ENCODE assay signal across 8 cellular contexts in the genomic region with DNA sequence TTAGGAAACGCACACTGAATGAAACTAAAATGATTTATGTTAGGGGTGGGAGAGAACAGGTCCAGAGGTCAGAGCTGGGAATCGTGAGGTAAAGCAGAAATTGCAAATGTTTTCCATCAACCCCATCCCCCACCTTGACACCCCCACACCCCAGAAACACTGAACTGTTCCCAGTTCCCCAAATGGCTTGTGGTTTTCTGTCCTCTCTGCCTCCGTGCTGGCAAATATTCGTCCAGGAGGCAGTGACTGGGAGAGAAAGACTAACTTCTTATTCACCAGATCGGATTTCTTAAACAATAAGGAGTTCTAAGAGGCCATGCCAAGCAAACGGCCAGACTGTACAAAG. TPM values are rescaled to one million over a fixed set of nuclear protein-coding genes. Genes with fewer than 3 reads are reported as not detected.
A peak's percentile ranks its signal among the peaks of the same experiment; 100 is the strongest.
DNase-seq lines count a peak whose midpoint lies in the region; ATAC-seq and TF ChIP-seq lines count a peak whose summit lies in the region.

No MANE protein-coding gene starts in this region.

- TF ChIP-seq POLR2A in lower leg skin (IDR thresholded peaks at IDR 0.05) = no peak

- peaks cover 11% of the 10 kb centered on the region for H3K36me3 Mint-ChIP-seq in activated T-cell treated with anti-CD3 and anti-CD28 coated beads, Interleukin-2, amount 50 U/mL, for 4 hours (ENCODE audit: insufficient read depth)

- H3K27me3 Mint-ChIP-seq in activated T-cell treated with anti-CD3 and anti-CD28 coated beads, Interleukin-2, amount 50 U/mL, for 4 hours (ENCODE audit: low read depth) = no peaks in the 10 kb centered on the region

- H3K4me1 Mint-ChIP-seq in activated T-cell treated with anti-CD3 and anti-CD28 coated beads, Interleukin-2, amount 50 U/mL, for 4 hours (ENCODE audit: low read depth) = peaks cover 24% of the 10 kb centered on the region

- H3K4me3 ChIP-seq in astrocyte of the spinal cord (ENCODE audit: low read depth, low read length) (peak overlapping the region; percentile 65), lower leg skin (ENCODE audit: low read depth, poor library complexity, severe bottlenecking) (peak overlapping the region; percentile 66), tibial artery (peak overlapping the region; percentile 66 to 80)

- peaks cover 3% of the 10 kb centered on the region for H3K9me3 Mint-ChIP-seq in activated T-cell treated with anti-CD3 and anti-CD28 coated beads, Interleukin-2, amount 50 U/mL, for 4 hours

- ATAC-seq in activated T-cell treated with anti-CD3 and anti-CD28 coated beads, Interleukin-2, amount 50 U/mL, for 4 hours = no peak

- TF ChIP-seq CTCF in astrocyte of the spinal cord (IDR thresholded peaks at IDR 0.05; ENCODE audit: low read depth, low read length) = no peak
- TF ChIP-seq CTCF in lower leg skin (IDR thresholded peaks at IDR 0.05) = no peak
- TF ChIP-seq CTCF in tibial artery (IDR thresholded peaks at IDR 0.05) = no peak

- H3K4me1 ChIP-seq in tibial artery = peaks cover 0 to 56% (median 37%) of the 10 kb centered on the region in 4 donors

- DNase-seq in activated T-cell treated with anti-CD3 and anti-CD28 coated beads, Interleukin-2, amount 50 U/mL, for 4 hours = no peak
- no peak for DNase-seq in activated T-cell treated with anti-CD3 and anti-CD28 coated beads for 4 hours
- no peak for DNase-seq in astrocyte of the spinal cord (ENCODE audit: low read depth, low spot score)
- no peak for DNase-seq in lower leg skin (ENCODE audit: low spot score in 2 of 2)
- DNase-seq in tibial artery = no peak
- no peak for DNase-seq in amygdala (lab: John Stamatoyannopoulos, UW)
- no peak for DNase-seq in SIG-M5 treated with dmso at 0.1 percent for 504 hours (lab: John Stamatoyannopoulos, UW; ENCODE audit: unreplicated experiment)
- DNase-seq in ureter (ENCODE audit: low spot score) = no peak

- in situ Hi-C loops in astrocyte of the spinal cord (cut with HindIII; ENCODE audit: low sequenced_read_pairs) = no loop called here

- 5 to 7% methylated on average over 6 of the region's 6 CpGs for WGBS in lower leg skin, 2 donors

- peak overlapping the region; percentile 83 for H3K4me3 Mint-ChIP-seq in activated T-cell treated with anti-CD3 and anti-CD28 coated beads, Interleukin-2, amount 50 U/mL, for 4 hours

- no peaks in the 10 kb centered on the region for H3K27me3 ChIP-seq in tibial artery

- no peaks in the 10 kb centered on the region for H3K9me3 ChIP-seq in tibial artery

- intact Hi-C loops in lower leg skin (cut with DNase I; ENCODE audit: low total_unique reads) = no loop called here
- intact Hi-C loops in tibial artery (cut with DNase I; ENCODE audit: low total_unique reads) = loop anchor here (2.0 kb wide), 1 partner anchor 16 kb away; no protein-coding TSS in a partner anchor

- H3K27ac ChIP-seq in tibial artery = peak overlapping the region; percentile 80 to 82

- H3K36me3 ChIP-seq in tibial artery = peaks cover 0 to 7% (median 0%) of the 10 kb centered on the region in 3 donors

RNA-seq across cellular contexts. Expression of gene RASSF4, which starts 0.7 kb away (rescaled TPM):
- under 1 TPM; 0.28 to 0.61 (median 0.33) TPM for total RNA-seq in activated T-cell treated with anti-CD3 and anti-CD28 coated beads, Interleukin-2, amount 50 U/mL, for 4 hours
- 10 to 100 TPM in 2 of 4 donors, 1 to 10 TPM in 2; 4.4 to 11.0 (median 8.9) TPM for total RNA-seq in lower leg skin
- 22.7 TPM for total RNA-seq in ureter

RNA-seq across cellular contexts. Expression of gene DEPP1, which starts 19.7 kb away (rescaled TPM):
- total RNA-seq in activated T-cell treated with anti-CD3 and anti-CD28 coated beads, Interleukin-2, amount 50 U/mL, for 4 hours = under 1 TPM; 0.20 to 0.24 (median 0.22) TPM
- 100 to 1,000 TPM in 1 of 4 donors, 10 to 100 TPM in 3; 47.3 to 144 (median 72.7) TPM for total RNA-seq in lower leg skin
- total RNA-seq in ureter = 62.7 TPM

RNA-seq across cellular contexts. Expression of gene ZNF22, which starts 41.9 kb away (rescaled TPM):
- total RNA-seq in activated T-cell treated with anti-CD3 and anti-CD28 coated beads, Interleukin-2, amount 50 U/mL, for 4 hours = 10 to 100 TPM; 16.4 to 22.9 (median 22.7) TPM
- total RNA-seq in lower leg skin (10 to 100 TPM in 1 of 4 donors, 1 to 10 TPM in 3; 6.7 to 14.1 (median 9.4) TPM), ureter (21.2 TPM)

RNA-seq across cellular contexts. Expression of gene TMEM72, which starts 47.7 kb away (rescaled TPM):
- total RNA-seq in activated T-cell treated with anti-CD3 and anti-CD28 coated beads, Interleukin-2, amount 50 U/mL, for 4 hours = not detected
- total RNA-seq in lower leg skin (not detected), ureter (not detected)

Comparison
In these comparisons a context has a peak if more than half of its experiments do, and no peak if none do; other contexts are left out.
1. RNA of gene DEPP1, which starts 19.7 kb away (total RNA-seq): 47.3 to 144 TPM in lower leg skin and 62.7 TPM in ureter (single experiment); 0.20 to 0.24 TPM in activated T-cell treated with anti-CD3 and anti-CD28 coated beads, Interleukin-2, amount 50 U/mL, for 4 hours; every median in the first group is over 10 times any median in the second.
2. Peak in every context shown above with its lines, with median percentiles within 50 percentile points of each other: H3K4me3 ChIP-seq.